In the genomic region with DNA sequence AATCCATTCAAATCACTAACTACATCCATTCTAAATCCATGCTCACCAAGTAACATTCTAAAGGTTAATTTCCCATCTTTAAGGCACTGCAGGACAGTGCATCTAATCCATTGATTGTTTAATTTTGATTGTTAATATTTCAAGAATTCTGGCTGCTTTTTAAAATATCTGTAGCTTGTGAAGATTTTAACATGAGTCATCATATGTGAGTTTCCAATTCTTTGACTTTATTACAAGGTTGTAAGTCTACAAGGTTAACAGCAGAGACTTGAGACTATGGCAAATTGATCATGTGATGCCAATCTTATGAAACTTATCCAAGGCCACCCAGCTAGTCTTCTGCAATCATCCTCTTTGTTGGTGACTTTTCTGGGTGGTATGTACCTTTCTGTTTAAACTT, we compare ENCODE assay signal across 11 cellular contexts.
"Had no signal": no experiment of that assay in that cellular context is flagged by ENCODE, and none has a peak within 500 bp of the region (broad histone marks: within the 10 kb centered on the region; RNA-seq: fewer than 3 reads in every experiment).

No MANE protein-coding gene starts in this region.

- H3K4me3 ChIP-seq: GM23338 had no signal

- FAIRE-seq: H1, H54 had no signal

- H3K4me2 ChIP-seq: GM23338, KMS-11 had no signal

- ATAC-seq: GM23338, HCT116 had no signal

- DNase-seq: H9, HFFc6, IMR-90, Karpas-422, KBM-7 had no signal

- H3K9me3 Mint-ChIP-seq: GM23338, H9 had no signal

- H3K9ac ChIP-seq: KMS-11 had no signal

- H2AFZ ChIP-seq: GM23338 had no signal

- H3K4me3 Mint-ChIP-seq: GM23338, H9, HFFc6 had no signal

- H3K27ac Mint-ChIP-seq: H9, HFFc6 had no signal

- H3K27ac ChIP-seq: HL-60, KMS-11 had no signal
